Comparison of ENCODE assay signal across 1 cellular context in genomic region chr15:64690578-64691296, GRCh38.
TF ChIP-seq lines count a peak whose summit lies in the region.

No MANE protein-coding gene starts in this region.

TF ChIP-seq in HepG2, 621 proteins besides CTCF, POLR2A, EP300 and RAD21 (continued from another document):
- TF ChIP-seq AFF4 (CRISPR knock-in tag; IDR thresholded peaks at IDR 0.05), result no peak
